ENCODE assay signal across 12 cellular contexts in genomic region chr6:150721411-150722266, GRCh38.
A peak's percentile ranks its signal among the peaks of the same experiment; 100 is the strongest.
DNase-seq lines count a peak whose midpoint lies in the region; ATAC-seq, FAIRE-seq and TF ChIP-seq lines count a peak whose summit lies in the region.
"Had no signal": no experiment of that assay in that cellular context is flagged by ENCODE, and none has a peak within 500 bp of the region (broad histone marks: within the 10 kb centered on the region; RNA-seq: fewer than 3 reads in every experiment).

No MANE protein-coding gene starts in this region.

- peak overlapping the region in 1 of 2 experiments; percentile 4; a peak in 1 of 4 replicates for H3K4me3 ChIP-seq in HCT116 (replicated peaks in 1 of 2; ENCODE audit: low read depth in 1 of 2, low read length in 2 of 2)
- H3K4me3 ChIP-seq in iPS-18a (ENCODE audit: low read length): peak overlapping the region; percentile 19
- H3K4me3 ChIP-seq: gastrocnemius medialis had no signal

- H2AFZ ChIP-seq in HCT116 (ENCODE audit: low read depth, low read length, poor library complexity, severe bottlenecking): no peak overlapping the region

- no peaks in the 10 kb centered on the region for H3K79me2 ChIP-seq in HCT116 (ENCODE audit: insufficient read depth, low read length)

- H3K4me2 ChIP-seq in HCT116 (ENCODE audit: low read length): peak overlapping the region; percentile 66

- no peak overlapping the region for H3K9ac ChIP-seq in HCT116 (ENCODE audit: low read length)
- peak overlapping the region; percentile 35 for H3K9ac ChIP-seq in iPS-18a (ENCODE audit: low read length)

- H3K27me3 ChIP-seq in HCT116 (ENCODE audit: insufficient read depth, low read length) (no peaks in the 10 kb centered on the region), iPS-18a (ENCODE audit: control insufficient read depth, insufficient read depth, low read length) (no peaks in the 10 kb centered on the region)
- H3K27me3 ChIP-seq: gastrocnemius medialis had no signal

- POLR2A ChIA-PET in HCT116 (lab: Charles Lee): interaction anchor here (0.9 kb wide), 1 partner anchor 303 kb away, joined by 3 read pairs; no protein-coding TSS in a partner anchor
- POLR2A ChIA-PET in WTC11 (lab: Charles Lee): interaction anchor here (1.0 kb wide), 1 partner anchor 145 kb away, joined by 3 read pairs; no protein-coding TSS in a partner anchor

- TF ChIP-seq CTCF in HCT116 (IDR thresholded peaks at IDR 0.05 in 2 of 3, conservative IDR thresholded peaks at IDR 0.05 in 1 of 3; ENCODE audit: borderline replicate concordance in 1 of 3, insufficient read depth in 1 of 3, low read depth in 2 of 3, low read length in 2 of 3) (no peak), WTC11 (IDR thresholded peaks at IDR 0.05) (no peak)

- BruUV-seq in HCT116 (replicated peaks; lab: Mats Ljungman, UMichigan): TSS peak; percentile 56

- H3K9me3 Mint-ChIP-seq in WTC11: no peaks in the 10 kb centered on the region
- H3K9me3 Mint-ChIP-seq in stimulated activated memory B cell treated with anti-CD40 and anti-IgM and Interleukin-4, amounts not matched to agents 10 μg/mL and 1 μg/mL and 100 μg/mL, for 72 hours: no peaks in the 10 kb centered on the region
- H3K9me3 Mint-ChIP-seq: activated naive CD4-positive, alpha-beta T cell treated with anti-CD3 and anti-CD28 coated beads for 36 hours had no signal

- H3K36me3 ChIP-seq in HCT116 (ENCODE audit: control insufficient read depth in 1 of 2, insufficient read depth in 2 of 2, low read length in 2 of 2): no peaks in the 10 kb centered on the region
- H3K36me3 ChIP-seq in iPS-18a (ENCODE audit: control insufficient read depth, low read depth, low read length): no peaks in the 10 kb centered on the region
- H3K36me3 ChIP-seq: gastrocnemius medialis had no signal

- H3K9me2 ChIP-seq in HCT116 (ENCODE audit: insufficient read depth): no peaks in the 10 kb centered on the region

- no peak for ATAC-seq in HCT116
- no peak for ATAC-seq in WTC11
- ATAC-seq in stimulated activated memory B cell treated with anti-CD40 and anti-IgM and Interleukin-4, amounts not matched to agents 10 μg/mL and 1 μg/mL and 100 μg/mL, for 72 hours: no peak
- ATAC-seq in GM21786 (IDR thresholded peaks at IDR 0.05; ENCODE audit: unreplicated experiment): no peak
- no peak for ATAC-seq in GM21447 (IDR thresholded peaks at IDR 0.05; ENCODE audit: unreplicated experiment)
- ATAC-seq: gastrocnemius medialis had no signal

- H3K9me3 ChIP-seq in HCT116 (ENCODE audit: control insufficient read depth in 1 of 2, insufficient read depth in 1 of 2, low read depth in 1 of 2, low read length in 2 of 2) (no peaks in the 10 kb centered on the region), iPS-18a (ENCODE audit: control insufficient read depth, low read depth, low read length) (no peaks in the 10 kb centered on the region)
- H3K9me3 ChIP-seq: gastrocnemius medialis had no signal

- H3K27ac ChIP-seq in HCT116 (ENCODE audit: low read depth, low read length) (peak overlapping the region; percentile 55), iPS-18a (ENCODE audit: low read length) (peak overlapping the region; percentile 42)
- H3K27ac ChIP-seq: gastrocnemius medialis had no signal

- no peak for TF ChIP-seq RAD21 in HCT116 (IDR thresholded peaks at IDR 0.05; ENCODE audit: low read depth)

- no peaks in the 10 kb centered on the region for H3K36me3 Mint-ChIP-seq in WTC11
- peaks cover 25% of the 10 kb centered on the region for H3K36me3 Mint-ChIP-seq in stimulated activated memory B cell treated with anti-CD40 and anti-IgM and Interleukin-4, amounts not matched to agents 10 μg/mL and 1 μg/mL and 100 μg/mL, for 72 hours

- RAD21 ChIA-PET in HCT116 (lab: Charles Lee; ENCODE audit: low non-redundant PET in 1 of 2, low total read pairs in 2 of 2, uncharacterized antibody in 2 of 2, unreplicated experiment in 2 of 2): no interaction called here

- no peak for FAIRE-seq in GM19239 (lab: Jason Lieb, UNC)
- FAIRE-seq: bronchial epithelial cell had no signal

- no peak for TF ChIP-seq POLR2A in HCT116 (IDR thresholded peaks at IDR 0.05; ENCODE audit: borderline replicate concordance, extremely low read depth, insufficient read depth, insufficient read length)

- H3K4me3 Mint-ChIP-seq in WTC11: no peak overlapping the region
- no peak overlapping the region for H3K4me3 Mint-ChIP-seq in stimulated activated memory B cell treated with anti-CD40 and anti-IgM and Interleukin-4, amounts not matched to agents 10 μg/mL and 1 μg/mL and 100 μg/mL, for 72 hours
- H3K4me3 Mint-ChIP-seq: activated naive CD4-positive, alpha-beta T cell treated with anti-CD3 and anti-CD28 coated beads for 36 hours had no signal

- CTCF ChIA-PET in HCT116 (lab: Charles Lee): no interaction called here
- CTCF ChIA-PET in WTC11 (lab: Charles Lee): interaction anchor here (1.0 to 1.3 kb wide), 2 partner anchors 20 to 36 kb away, joined by 3 to 5 read pairs; no protein-coding TSS in a partner anchor

- no peaks in the 10 kb centered on the region for H4K20me1 ChIP-seq in HCT116 (ENCODE audit: insufficient read depth)

- H3K27ac Mint-ChIP-seq in WTC11: peak overlapping the region; percentile 3; the same call in 1 of the 2 replicates
- H3K27ac Mint-ChIP-seq in stimulated activated memory B cell treated with anti-CD40 and anti-IgM and Interleukin-4, amounts not matched to agents 10 μg/mL and 1 μg/mL and 100 μg/mL, for 72 hours: peak overlapping the region; percentile 62

- intact Hi-C loops in HCT116 (cut with micrococcal nuclease): no loop called here

- no peak for DNase-seq in HCT116 (ENCODE audit: low read depth, low spot score)
- no peak for DNase-seq in WTC11 (ENCODE audit: low spot score)
- no peak for DNase-seq in GM19239 (ENCODE audit: insufficient read length, low spot score)
- DNase-seq: activated naive CD4-positive, alpha-beta T cell treated with anti-CD3 and anti-CD28 coated beads for 36 hours; EL; gastrocnemius medialis; posterior cingulate gyrus had no signal

- H3K4me1 ChIP-seq in HCT116 (ENCODE audit: control insufficient read depth in 1 of 2, insufficient read depth in 2 of 2, low read length in 2 of 2) (peaks cover 30 to 32% of the 10 kb centered on the region in 2 experiments), iPS-18a (ENCODE audit: control insufficient read depth, low read depth, low read length) (peaks cover 18% of the 10 kb centered on the region)
- H3K4me1 ChIP-seq: gastrocnemius medialis had no signal

- H3K27me3 Mint-ChIP-seq in WTC11 (ENCODE audit: low read depth): no peaks in the 10 kb centered on the region
- no peaks in the 10 kb centered on the region for H3K27me3 Mint-ChIP-seq in stimulated activated memory B cell treated with anti-CD40 and anti-IgM and Interleukin-4, amounts not matched to agents 10 μg/mL and 1 μg/mL and 100 μg/mL, for 72 hours

- H3K4me1 Mint-ChIP-seq in WTC11: peaks cover 22% of the 10 kb centered on the region
- H3K4me1 Mint-ChIP-seq in stimulated activated memory B cell treated with anti-CD40 and anti-IgM and Interleukin-4, amounts not matched to agents 10 μg/mL and 1 μg/mL and 100 μg/mL, for 72 hours: peaks cover 66% of the 10 kb centered on the region

TF ChIP-seq in HCT116, 20 proteins besides CTCF, POLR2A, EP300 and RAD21 (continues in another document):
- TF ChIP-seq ZFX (IDR thresholded peaks at IDR 0.05) (no peak), TCF7L2 (IDR thresholded peaks at IDR 0.05; ENCODE audit: borderline replicate concordance, extremely low read depth, insufficient read depth, insufficient read length) (no peak), CEBPB (IDR thresholded peaks at IDR 0.05; ENCODE audit: low read depth) (no peak), EZH2 (IDR thresholded peaks at IDR 0.05) (no peak), EGR1 (IDR thresholded peaks at IDR 0.05; ENCODE audit: low read depth) (no peak), EZH2phosphoT487 (IDR thresholded peaks at IDR 0.05; ENCODE audit: borderline replicate concordance) (no peak), SP1 (IDR thresholded peaks at IDR 0.05; ENCODE audit: low read depth) (no peak), POLR2AphosphoS5 (IDR thresholded peaks at IDR 0.05; ENCODE audit: low read depth, low read length) (no peak)

TF ChIP-seq in WTC11, 78 proteins besides CTCF, POLR2A, EP300 and RAD21 (continues in another document):
- TF ChIP-seq ZNF263 (CRISPR knock-in tag; IDR thresholded peaks at IDR 0.05; ENCODE audit: low read depth) (no peak), ZNF532 (CRISPR knock-in tag; IDR thresholded peaks at IDR 0.05; ENCODE audit: borderline replicate concordance) (no peak)
